1 cellular context compared by ENCODE assay signal in genomic region chr19:39264306-39265290, GRCh38.
TF ChIP-seq lines count a peak whose summit lies in the region.

No MANE protein-coding gene starts in this region.

TF ChIP-seq in WTC11, 78 proteins besides CTCF, POLR2A, EP300 and RAD21 (continued from another document):
- TF ChIP-seq AFF4 (CRISPR knock-in tag; IDR thresholded peaks at IDR 0.05; ENCODE audit: borderline replicate concordance) = no peak
- TF ChIP-seq OVOL2 (CRISPR knock-in tag; IDR thresholded peaks at IDR 0.05; ENCODE audit: borderline replicate concordance) = no peak
- TF ChIP-seq KAT7 (CRISPR knock-in tag; IDR thresholded peaks at IDR 0.05; ENCODE audit: borderline replicate concordance) = no peak
- TF ChIP-seq FOXK1 (CRISPR knock-in tag; IDR thresholded peaks at IDR 0.05) = peak; percentile 43; the same call in 1 of the 2 replicates
- TF ChIP-seq, protein P1, sequence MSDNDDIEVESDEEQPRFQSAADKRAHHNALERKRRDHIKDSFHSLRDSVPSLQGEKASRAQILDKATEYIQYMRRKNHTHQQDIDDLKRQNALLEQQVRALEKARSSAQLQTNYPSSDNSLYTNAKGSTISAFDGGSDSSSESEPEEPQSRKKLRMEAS (CRISPR knock-in tag; IDR thresholded peaks at IDR 0.05) = peak; percentile 90; the same call in 1 of the 2 replicates
- 0 out of 2 replicates have a peak, but pooled peaks have one; percentile 20 for TF ChIP-seq TEAD4 (CRISPR knock-in tag; IDR thresholded peaks at IDR 0.05)
- TF ChIP-seq SMAD3 (CRISPR knock-in tag; IDR thresholded peaks at IDR 0.05; ENCODE audit: borderline replicate concordance) = peak; percentile 66; the same call in 1 of the 2 replicates
- TF ChIP-seq TP53 (CRISPR knock-in tag; IDR thresholded peaks at IDR 0.05) = peak; percentile 90; the same call in 1 of the 2 replicates
- no peak for TF ChIP-seq ETV6 (CRISPR knock-in tag; IDR thresholded peaks at IDR 0.05)
- TF ChIP-seq MXD4 (CRISPR knock-in tag; IDR thresholded peaks at IDR 0.05; ENCODE audit: borderline replicate concordance) = no peak
- TF ChIP-seq NFYB (CRISPR knock-in tag; conservative IDR thresholded peaks at IDR 0.05; ENCODE audit: low read depth) = 0 out of 2 replicates have a peak, but pooled peaks have one; percentile 32
- TF ChIP-seq STAT6 (CRISPR knock-in tag; conservative IDR thresholded peaks at IDR 0.05; ENCODE audit: low read depth) = no peak
- TF ChIP-seq ZNF423 (CRISPR knock-in tag; IDR thresholded peaks at IDR 0.05) = no peak
- no peak for TF ChIP-seq CDX4 (CRISPR knock-in tag; IDR thresholded peaks at IDR 0.05; ENCODE audit: borderline replicate concordance)
